ENCODE assay signal across 1 cellular context in genomic region chr19:1239796-1240737, GRCh38.
A peak's percentile ranks its signal among the peaks of the same experiment; 100 is the strongest.
TF ChIP-seq lines count a peak whose summit lies in the region.

No MANE protein-coding gene starts in this region.

TF ChIP-seq in K562, 482 proteins besides CTCF, POLR2A, EP300 and RAD21 (continued from another document):
- 0 out of 2 replicates have a peak, but pooled peaks have one; percentile 25 for TF ChIP-seq ZNF384 (IDR thresholded peaks at IDR 0.05; ENCODE audit: low read depth, low read length)
- 0 out of 2 replicates have a peak, but pooled peaks have one; percentile 26 for TF ChIP-seq NKRF (IDR thresholded peaks at IDR 0.05; ENCODE audit: borderline replicate concordance)
- peak; percentile 97 for TF ChIP-seq ATF3 (IDR thresholded peaks at IDR 0.05)
- 0 out of 2 replicates have a peak, but pooled peaks have one; percentile 36 for TF ChIP-seq ATF3 (CRISPR knock-in tag; conservative IDR thresholded peaks at IDR 0.05)
- TF ChIP-seq ZBTB33 (CRISPR knock-in tag; IDR thresholded peaks at IDR 0.05) = peak; percentile 84
- peak in 2 of 3 experiments; percentile 17 to 57 for TF ChIP-seq YY1 (IDR thresholded peaks at IDR 0.05; ENCODE audit: borderline replicate concordance in 1 of 3, control insufficient read depth in 1 of 3, extremely low read depth in 1 of 3, insufficient read depth in 3 of 3, insufficient read length in 1 of 3, insufficient replicate concordance in 2 of 3, low read depth in 1 of 3, low read length in 2 of 3)
- peak; percentile 25 for TF ChIP-seq TBP (optimal IDR thresholded peaks at IDR 0.05; ENCODE audit: low read depth, low read length)
- TF ChIP-seq MXD1 (CRISPR knock-in tag; IDR thresholded peaks at IDR 0.05; ENCODE audit: borderline replicate concordance, poor library complexity, severe bottlenecking) = no peak
- no peak for TF ChIP-seq ZBTB26 (CRISPR knock-in tag; IDR thresholded peaks at IDR 0.05)
- peak; percentile 74 for TF ChIP-seq POLR2G (IDR thresholded peaks at IDR 0.05; ENCODE audit: low read depth, low read length)
- TF ChIP-seq POU5F1 (IDR thresholded peaks at IDR 0.05; ENCODE audit: borderline replicate concordance, low read depth, low read length, partially characterized antibody) = peak; percentile 18
- peak in 1 of 2 experiments; percentile 68; a peak in 2 of 4 replicates for TF ChIP-seq MNT (conservative IDR thresholded peaks at IDR 0.05)
- TF ChIP-seq ZNF23 (CRISPR knock-in tag; IDR thresholded peaks at IDR 0.05) = no peak
- peak; percentile 4; the same call in 1 of the 2 replicates for TF ChIP-seq NFIC (IDR thresholded peaks at IDR 0.05)
- TF ChIP-seq ZSCAN29 (IDR thresholded peaks at IDR 0.05) = no peak
- TF ChIP-seq HMG20A (CRISPR knock-in tag; conservative IDR thresholded peaks at IDR 0.05) = no peak
- no peak for TF ChIP-seq GABPB2 (CRISPR knock-in tag; conservative IDR thresholded peaks at IDR 0.05)
- no peak for TF ChIP-seq ZNF76 (CRISPR knock-in tag; IDR thresholded peaks at IDR 0.05; ENCODE audit: borderline replicate concordance)
- TF ChIP-seq PATZ1 (CRISPR knock-in tag; IDR thresholded peaks at IDR 0.05; ENCODE audit: borderline replicate concordance) = no peak
- no peak for TF ChIP-seq RUNX1 (IDR thresholded peaks at IDR 0.05; ENCODE audit: low read depth)
- TF ChIP-seq MAZ (CRISPR knock-in tag; conservative IDR thresholded peaks at IDR 0.05 in 1 of 2, IDR thresholded peaks at IDR 0.05 in 1 of 2) = peak; percentile 71 to 99
- no peak for TF ChIP-seq HNRNPK (IDR thresholded peaks at IDR 0.05; ENCODE audit: low read depth, low read length, poor library complexity, severe bottlenecking)
- TF ChIP-seq NONO (IDR thresholded peaks at IDR 0.05; ENCODE audit: low read depth in 2 of 2, low read length in 1 of 2) = peak in 1 of 2 experiments; percentile 95; a peak in 2 of 4 replicates
- TF ChIP-seq GATAD2B (IDR thresholded peaks at IDR 0.05; ENCODE audit: borderline replicate concordance) = peak; percentile 99
- TF ChIP-seq CHD2 (IDR thresholded peaks at IDR 0.05; ENCODE audit: low read depth, low read length) = peak; percentile 41
- TF ChIP-seq ZBTB1 (CRISPR knock-in tag; IDR thresholded peaks at IDR 0.05; ENCODE audit: borderline replicate concordance, low read depth) = no peak
- 0 out of 4 replicates have a peak, but pooled peaks of 1 of the 2 experiments have one; percentile 39 for TF ChIP-seq ETV6 (IDR thresholded peaks at IDR 0.05; ENCODE audit: borderline replicate concordance in 1 of 2, low read depth in 2 of 2, low read length in 1 of 2)
- TF ChIP-seq ETV6 (CRISPR knock-in tag; IDR thresholded peaks at IDR 0.05; ENCODE audit: borderline replicate concordance) = no peak
- TF ChIP-seq THRA (IDR thresholded peaks at IDR 0.05) = no peak
- TF ChIP-seq RBM39 (optimal IDR thresholded peaks at IDR 0.05; ENCODE audit: low read depth, low read length) = no peak
- TF ChIP-seq HOMEZ (CRISPR knock-in tag; IDR thresholded peaks at IDR 0.05) = peak; percentile 59; the same call in 1 of the 2 replicates
- no peak for TF ChIP-seq ZNF253 (CRISPR knock-in tag; conservative IDR thresholded peaks at IDR 0.05)
